17 cellular contexts compared by ENCODE assay signal in genomic region chr16:49756971-49757743, GRCh38.
A peak's percentile ranks its signal among the peaks of the same experiment; 100 is the strongest.
DNase-seq lines count a peak whose midpoint lies in the region; ATAC-seq, FAIRE-seq and TF ChIP-seq lines count a peak whose summit lies in the region.
"Had no signal": no experiment of that assay in that cellular context is flagged by ENCODE, and none has a peak within 500 bp of the region (broad histone marks: within the 10 kb centered on the region; RNA-seq: fewer than 3 reads in every experiment).

No MANE protein-coding gene starts in this region.

- H3K27me3 Mint-ChIP-seq in endodermal cell (ENCODE audit: insufficient read depth), result no peaks in the 10 kb centered on the region

- H3K36me3 ChIP-seq in RWPE2 (ENCODE audit: low read depth) (no peaks in the 10 kb centered on the region), endodermal cell (ENCODE audit: control insufficient read depth, insufficient read depth, low read length) (no peaks in the 10 kb centered on the region), osteoblast (ENCODE audit: insufficient read depth, low read length) (no peaks in the 10 kb centered on the region), H7 (replicated peaks; ENCODE audit: control insufficient read depth, insufficient read depth, low read length) (no peaks in the 10 kb centered on the region)
- H3K36me3 ChIP-seq: thyroid gland had no signal

- no peak overlapping the region for H3K4me3 Mint-ChIP-seq in endodermal cell
- H3K4me3 Mint-ChIP-seq: stimulated activated effector memory CD8-positive, alpha-beta T cell treated with anti-CD3 and anti-CD28 coated beads, Interleukin-12 subunit alpha, Interleukin-12 subunit beta, amount 100 ng/mL, for 72 hours; T-helper 17 cell had no signal

- H3K4me3 ChIP-seq in RWPE2 (ENCODE audit: severe bottlenecking) (no peak overlapping the region), endodermal cell (ENCODE audit: low read length) (no peak overlapping the region), osteoblast (ENCODE audit: insufficient read depth, low read length) (no peak overlapping the region), H7 (ENCODE audit: insufficient read depth, low read depth, low read length) (no peak overlapping the region)
- H3K4me3 ChIP-seq: thyroid gland had no signal

- H3K27ac ChIP-seq in RWPE2 (ENCODE audit: poor library complexity, severe bottlenecking), result no peak overlapping the region
- no peak overlapping the region for H3K27ac ChIP-seq in endodermal cell (ENCODE audit: low read depth, low read length)
- no peak overlapping the region for H3K27ac ChIP-seq in osteoblast (ENCODE audit: low read depth, low read length)
- H3K27ac ChIP-seq: C4-2B, thyroid gland had no signal

- no peaks in the 10 kb centered on the region for H3K36me3 Mint-ChIP-seq in endodermal cell (ENCODE audit: low read depth)
- H3K36me3 Mint-ChIP-seq: brain had no signal

- no peaks in the 10 kb centered on the region for H3K9me3 ChIP-seq in RWPE2 (ENCODE audit: severe bottlenecking)
- no peaks in the 10 kb centered on the region for H3K9me3 ChIP-seq in endodermal cell (ENCODE audit: control insufficient read depth, low read length)
- H3K9me3 ChIP-seq in osteoblast (ENCODE audit: low read depth, low read length), result no peaks in the 10 kb centered on the region
- H3K9me3 ChIP-seq: thyroid gland had no signal

- no peaks in the 10 kb centered on the region for H3K9me3 Mint-ChIP-seq in endodermal cell
- H3K9me3 Mint-ChIP-seq: brain; stimulated activated effector memory CD8-positive, alpha-beta T cell treated with anti-CD3 and anti-CD28 coated beads, Interleukin-12 subunit alpha, Interleukin-12 subunit beta, amount 100 ng/mL, for 72 hours had no signal

- TF ChIP-seq CTCF in RWPE2 (IDR thresholded peaks at IDR 0.05; ENCODE audit: poor library complexity, severe bottlenecking) (no peak), endodermal cell (conservative IDR thresholded peaks at IDR 0.05) (no peak), osteoblast (IDR thresholded peaks at IDR 0.05; ENCODE audit: extremely low read depth, low read depth, low read length) (no peak)

- DNase-seq in HT1080 (ENCODE audit: low read depth) (peak; percentile 58), RWPE2 (ENCODE audit: low spot score) (no peak), endodermal cell (no peak), osteoblast (ENCODE audit: insufficient read length, low spot score, missing footprints) (peak; percentile 71), GM12892 (ENCODE audit: insufficient read length) (no peak), H7 (no peak)
- DNase-seq in central memory CD4-positive, alpha-beta T cell, result no peak
- DNase-seq: activated naive CD4-positive, alpha-beta T cell; hippocampal formation; KG1; NCI-H1105; SHP77 treated with DMSO at 0.1 percent for 48 hours; T-helper 17 cell; thyroid gland had no signal

- H3K27me3 ChIP-seq in RWPE2 (ENCODE audit: insufficient read depth, poor library complexity, severe bottlenecking) (peaks cover 2% of the 10 kb centered on the region), endodermal cell (ENCODE audit: control insufficient read depth, insufficient read depth, low read length, poor library complexity, severe bottlenecking) (no peaks in the 10 kb centered on the region), osteoblast (ENCODE audit: insufficient read depth, low read length) (peaks cover 3% of the 10 kb centered on the region), H7 (ENCODE audit: control insufficient read depth, insufficient read depth, low read length) (no peaks in the 10 kb centered on the region)
- H3K27me3 ChIP-seq: thyroid gland had no signal

- H3K4me1 ChIP-seq in RWPE2 (ENCODE audit: insufficient read depth, poor library complexity, severe bottlenecking) (no peaks in the 10 kb centered on the region), endodermal cell (ENCODE audit: control insufficient read depth, insufficient read depth, low read length) (peaks cover 25% of the 10 kb centered on the region), osteoblast (ENCODE audit: insufficient read depth, low read length) (peaks cover 7% of the 10 kb centered on the region)

- ATAC-seq in RWPE2 (ENCODE audit: low read depth), result peak; percentile 65
- ATAC-seq: stimulated activated effector memory CD8-positive, alpha-beta T cell treated with anti-CD3 and anti-CD28 coated beads, Interleukin-12 subunit alpha, Interleukin-12 subunit beta, amount 100 ng/mL, for 72 hours; T-helper 17 cell had no signal

- peaks cover 42% of the 10 kb centered on the region for H3K4me1 Mint-ChIP-seq in endodermal cell

- H3K9ac ChIP-seq in endodermal cell (ENCODE audit: extremely low read depth, low read length, poor library complexity, severe bottlenecking), result no peak overlapping the region

- WGBS in endodermal cell (ENCODE audit: insufficient coverage in 1 of 2, insufficient read length in 1 of 2), 2 experiments, result 77 to 92% methylated on average over 3 to 7 of the region's 7 CpGs

- no peak overlapping the region for H2AFZ ChIP-seq in osteoblast (ENCODE audit: low read length)

- H3K27ac Mint-ChIP-seq in endodermal cell, result peak overlapping the region; percentile 80
- H3K27ac Mint-ChIP-seq: stimulated activated effector memory CD8-positive, alpha-beta T cell treated with anti-CD3 and anti-CD28 coated beads, Interleukin-12 subunit alpha, Interleukin-12 subunit beta, amount 100 ng/mL, for 72 hours; T-helper 17 cell had no signal

- FAIRE-seq in GM12892 (lab: Jason Lieb, UNC), result no peak

- H3K4me2 ChIP-seq in osteoblast (ENCODE audit: insufficient read depth, low read length), result no peak overlapping the region

- no peaks in the 10 kb centered on the region for H3K79me2 ChIP-seq in osteoblast (ENCODE audit: insufficient read depth, low read length)

- no peak for TF ChIP-seq POLR2A in GM12892 (IDR thresholded peaks at IDR 0.05; ENCODE audit: low read depth, low read length)

- no peaks in the 10 kb centered on the region for H4K20me1 ChIP-seq in osteoblast (ENCODE audit: insufficient read depth, low read length)

Comparison
In these comparisons a context has a peak if more than half of its experiments do, and no peak if none do; other contexts are left out.
1. DNase-seq: peak in HT1080 (single experiment) and osteoblast (single experiment); none in RWPE2 (single experiment), endodermal cell (single experiment), GM12892 (single experiment), H7 (single experiment) and central memory CD4-positive, alpha-beta T cell (single experiment).